In genomic region chr14:30332374-30332773, GRCh38 we compare ENCODE assay signal across 8 cellular contexts.
"Had no signal": no experiment of that assay in that cellular context is flagged by ENCODE, and none has a peak within 500 bp of the region (broad histone marks: within the 10 kb centered on the region; RNA-seq: fewer than 3 reads in every experiment).

No MANE protein-coding gene starts in this region.

- H2AFZ ChIP-seq: GM23248 had no signal

- H3K4me3 ChIP-seq: GM23248, HAP-1 had no signal

- H3K4me1 ChIP-seq: HAP-1 had no signal

- H3K27ac ChIP-seq: GM23248, HL-60 had no signal

- H3K36me3 ChIP-seq: HAP-1 had no signal

- H3K9me3 ChIP-seq: HAP-1 had no signal

- H3K9ac ChIP-seq: GM23248 had no signal

- ATAC-seq: HCT116 had no signal

- DNase-seq: GM23248, GOT3, H7, HFFc6, KG1 had no signal
